23 cellular contexts compared by ENCODE assay signal in genomic region chr10:3408603-3409365, GRCh38.
DNase-seq lines count a peak whose midpoint lies in the region; ATAC-seq and TF ChIP-seq lines count a peak whose summit lies in the region.
"Had no signal": no experiment of that assay in that cellular context is flagged by ENCODE, and none has a peak within 500 bp of the region (broad histone marks: within the 10 kb centered on the region; RNA-seq: fewer than 3 reads in every experiment).

No MANE protein-coding gene starts in this region.

- POLR2A ChIA-PET in HEK293 (lab: Yijun Ruan, JAX) (no interaction called here), WTC11 (lab: Charles Lee) (no interaction called here)

- ATAC-seq in GM18907 (IDR thresholded peaks at IDR 0.05; ENCODE audit: unreplicated experiment) (peak; percentile 83), WTC11 (no peak), GM21528 (IDR thresholded peaks at IDR 0.05; ENCODE audit: low FRiP score, unreplicated experiment) (no peak), GM18858 (IDR thresholded peaks at IDR 0.05; ENCODE audit: unreplicated experiment) (no peak)
- no peak for ATAC-seq in activated T-cell treated with anti-CD3 and anti-CD28 coated beads, Interleukin-2, amount 50 U/mL, for 4 hours
- ATAC-seq: heart right ventricle; naive thymus-derived CD4-positive, alpha-beta T cell had no signal

- no peaks in the 10 kb centered on the region for H3K4me1 ChIP-seq in HEK293 (ENCODE audit: control insufficient read depth, insufficient read depth, low read length)
- H3K4me1 ChIP-seq: stomach, upper lobe of left lung had no signal

- no peaks in the 10 kb centered on the region for H3K36me3 ChIP-seq in HEK293 (ENCODE audit: control insufficient read depth in 2 of 2, insufficient read depth in 1 of 2, low read length in 2 of 2)
- H3K36me3 ChIP-seq: heart right ventricle, stomach, upper lobe of left lung had no signal

- no peak overlapping the region for H3K27ac ChIP-seq in HEK293 (ENCODE audit: extremely low read depth, low read depth, low read length)
- H3K27ac ChIP-seq: heart right ventricle, stomach, upper lobe of left lung had no signal

- H3K4me3 Mint-ChIP-seq in WTC11: no peak overlapping the region
- no peak overlapping the region for H3K4me3 Mint-ChIP-seq in activated T-cell treated with anti-CD3 and anti-CD28 coated beads, Interleukin-2, amount 50 U/mL, for 4 hours
- H3K4me3 Mint-ChIP-seq: CD8-positive, alpha-beta memory T cell; immature natural killer cell; naive thymus-derived CD4-positive, alpha-beta T cell had no signal

- CTCF ChIA-PET in HEK293 (lab: Yijun Ruan, JAX) (no interaction called here), WTC11 (lab: Charles Lee) (no interaction called here)

- DNase-seq in WTC11 (ENCODE audit: low spot score): no peak
- DNase-seq in mucosa of gallbladder (ENCODE audit: low spot score): peak; percentile 32
- DNase-seq in activated T-cell treated with anti-CD3 and anti-CD28 coated beads, Interleukin-2, amount 50 U/mL, for 4 hours: no peak
- no peak for DNase-seq in NCI-H2081 treated with DMSO at 0.1 percent for 48 hours (lab: John Stamatoyannopoulos, UW)
- DNase-seq: activated CD4-positive, alpha-beta T cell treated with anti-CD3 and anti-CD28 coated beads for 1 hour; activated gamma-delta T cell; CD8-positive, alpha-beta memory T cell; DMS79 treated with DMSO at 0.1 percent for 48 hours; heart right ventricle; immature natural killer cell; naive thymus-derived CD4-positive, alpha-beta T cell; NCI-H1930; NCI-H446 treated with DMSO at 0.1 percent for 48 hours; NK-92 treated with Interleukin-12 subunit alpha and Interleukin-12 subunit beta, amount 100 ng/mL, for 24 hours; stimulated activated CD4-positive, alpha-beta T cell treated with anti-CD3 and anti-CD28 coated beads, Interleukin-2, amount 100 ng/mL, for 48 hours; stomach; T-helper 9 cell; upper lobe of left lung had no signal

- no peak overlapping the region for H3K4me3 ChIP-seq in HEK293 (ENCODE audit: low read depth, low read length)
- H3K4me3 ChIP-seq: heart right ventricle, lung, stomach, upper lobe of left lung had no signal

- H3K27me3 Mint-ChIP-seq in WTC11 (ENCODE audit: low read depth): no peaks in the 10 kb centered on the region
- H3K27me3 Mint-ChIP-seq in activated T-cell treated with anti-CD3 and anti-CD28 coated beads, Interleukin-2, amount 50 U/mL, for 4 hours (ENCODE audit: low read depth): peaks cover 2% of the 10 kb centered on the region

- no peak for TF ChIP-seq CTCF in HEK293 (tag by site-specific recombination; IDR thresholded peaks at IDR 0.05)
- no peak for TF ChIP-seq CTCF in WTC11 (IDR thresholded peaks at IDR 0.05)

- H3K9me3 Mint-ChIP-seq in WTC11: peaks cover 6% of the 10 kb centered on the region
- peaks cover 3% of the 10 kb centered on the region for H3K9me3 Mint-ChIP-seq in activated T-cell treated with anti-CD3 and anti-CD28 coated beads, Interleukin-2, amount 50 U/mL, for 4 hours
- H3K9me3 Mint-ChIP-seq: immature natural killer cell had no signal

- H3K27ac Mint-ChIP-seq in WTC11: no peak overlapping the region
- H3K27ac Mint-ChIP-seq: immature natural killer cell; naive thymus-derived CD4-positive, alpha-beta T cell had no signal

- H3K9me3 ChIP-seq in HEK293 (ENCODE audit: control insufficient read depth, insufficient read depth, low read depth, low read length): no peaks in the 10 kb centered on the region
- H3K9me3 ChIP-seq: stomach, upper lobe of left lung had no signal

- peaks cover 6% of the 10 kb centered on the region for H3K4me1 Mint-ChIP-seq in WTC11
- no peaks in the 10 kb centered on the region for H3K4me1 Mint-ChIP-seq in activated T-cell treated with anti-CD3 and anti-CD28 coated beads, Interleukin-2, amount 50 U/mL, for 4 hours (ENCODE audit: low read depth)

- peaks cover 4% of the 10 kb centered on the region for H3K36me3 Mint-ChIP-seq in WTC11
- H3K36me3 Mint-ChIP-seq in activated T-cell treated with anti-CD3 and anti-CD28 coated beads, Interleukin-2, amount 50 U/mL, for 4 hours (ENCODE audit: insufficient read depth): no peaks in the 10 kb centered on the region
- H3K36me3 Mint-ChIP-seq: CD8-positive, alpha-beta memory T cell; immature natural killer cell had no signal

TF ChIP-seq in HEK293, 187 proteins besides CTCF, POLR2A, EP300 and RAD21 (continues in another document):
- no peak for TF ChIP-seq ELK4 (IDR thresholded peaks at IDR 0.05; ENCODE audit: borderline replicate concordance, low read depth, low read length)
- TF ChIP-seq SCRT2 (tag by site-specific recombination; IDR thresholded peaks at IDR 0.05): no peak
- no peak for TF ChIP-seq ZNF112 (tag by site-specific recombination; IDR thresholded peaks at IDR 0.05)
- peak; percentile 67; the same call in 1 of the 2 replicates for TF ChIP-seq ZNF513 (tag by site-specific recombination; IDR thresholded peaks at IDR 0.05)
- TF ChIP-seq ZNF561 (tag by site-specific recombination; IDR thresholded peaks at IDR 0.05; ENCODE audit: borderline replicate concordance): no peak
- TF ChIP-seq KLF1 (tag by site-specific recombination; IDR thresholded peaks at IDR 0.05): no peak
- no peak for TF ChIP-seq ZNF747 (tag by site-specific recombination; IDR thresholded peaks at IDR 0.05)
- TF ChIP-seq ZNF473 (tag by site-specific recombination; IDR thresholded peaks at IDR 0.05): no peak
- TF ChIP-seq ZBTB21 (tag by site-specific recombination; IDR thresholded peaks at IDR 0.05): no peak

TF ChIP-seq in WTC11, 78 proteins besides CTCF, POLR2A, EP300 and RAD21:
- TF ChIP-seq, protein P1, sequence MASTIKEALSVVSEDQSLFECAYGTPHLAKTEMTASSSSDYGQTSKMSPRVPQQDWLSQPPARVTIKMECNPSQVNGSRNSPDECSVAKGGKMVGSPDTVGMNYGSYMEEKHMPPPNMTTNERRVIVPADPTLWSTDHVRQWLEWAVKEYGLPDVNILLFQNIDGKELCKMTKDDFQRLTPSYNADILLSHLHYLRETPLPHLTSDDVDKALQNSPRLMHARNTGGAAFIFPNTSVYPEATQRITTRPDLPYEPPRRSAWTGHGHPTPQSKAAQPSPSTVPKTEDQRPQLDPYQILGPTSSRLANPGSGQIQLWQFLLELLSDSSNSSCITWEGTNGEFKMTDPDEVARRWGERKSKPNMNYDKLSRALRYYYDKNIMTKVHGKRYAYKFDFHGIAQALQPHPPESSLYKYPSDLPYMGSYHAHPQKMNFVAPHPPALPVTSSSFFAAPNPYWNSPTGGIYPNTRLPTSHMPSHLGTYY (CRISPR knock-in tag; IDR thresholded peaks at IDR 0.05): no peak
- 0 out of 2 replicates have a peak, but pooled peaks have one; percentile 35 for TF ChIP-seq ZNF263 (CRISPR knock-in tag; IDR thresholded peaks at IDR 0.05; ENCODE audit: low read depth)
- no peak for TF ChIP-seq MAX (CRISPR knock-in tag; IDR thresholded peaks at IDR 0.05)
- no peak for TF ChIP-seq ZNF317 (CRISPR knock-in tag; IDR thresholded peaks at IDR 0.05; ENCODE audit: borderline replicate concordance, low read depth)
- TF ChIP-seq IRF2 (CRISPR knock-in tag; IDR thresholded peaks at IDR 0.05; ENCODE audit: borderline replicate concordance, low read depth): no peak
- TF ChIP-seq ZBTB43 (CRISPR knock-in tag; IDR thresholded peaks at IDR 0.05): no peak
